ENCODE assay signal across 9 cellular contexts in genomic region chr1:61743716-61744620, GRCh38. TPM values are rescaled to one million over a fixed set of nuclear protein-coding genes. Genes with fewer than 3 reads are reported as not detected.
DNase-seq lines count a peak whose midpoint lies in the region; ATAC-seq and TF ChIP-seq lines count a peak whose summit lies in the region.
"Had no signal": no experiment of that assay in that cellular context is flagged by ENCODE, and none has a peak within 500 bp of the region (broad histone marks: within the 10 kb centered on the region; RNA-seq: fewer than 3 reads in every experiment).

No MANE protein-coding gene starts in this region.

- CTCF ChIA-PET in CD8-positive, alpha-beta T cell (lab: Charles Lee) = interaction anchor here (1.6 kb wide), 1 partner anchor 58 kb away, joined by 3 read pairs; no protein-coding TSS in a partner anchor

- no peak overlapping the region for H3K27ac ChIP-seq in CD8-positive, alpha-beta T cell (ENCODE audit: low read depth, low read length)
- H3K27ac ChIP-seq in cingulate gyrus (ENCODE audit: low read depth, low read length) = peak overlapping the region; percentile 92

- ATAC-seq in CD8-positive, alpha-beta T cell = no peak
- ATAC-seq in natural killer cell (no peak), HG02571 (IDR thresholded peaks at IDR 0.05; ENCODE audit: unreplicated experiment) (no peak), GM18858 (IDR thresholded peaks at IDR 0.05; ENCODE audit: unreplicated experiment) (no peak)

- peak overlapping the region; percentile 76 for H3K27ac Mint-ChIP-seq in CD8-positive, alpha-beta T cell
- H3K27ac Mint-ChIP-seq in natural killer cell = peak overlapping the region; percentile 23 to 47

- H3K4me3 Mint-ChIP-seq in CD8-positive, alpha-beta T cell = peak overlapping the region; percentile 78
- peak overlapping the region; percentile 81 for H3K4me3 Mint-ChIP-seq in natural killer cell

- H3K4me3 ChIP-seq in CD8-positive, alpha-beta T cell (ENCODE audit: low read depth, low read length) = no peak overlapping the region
- H3K4me3 ChIP-seq in LNCaP clone FGC (ENCODE audit: low read depth, low read length) = peak overlapping the region; percentile 73

- H3K4me1 Mint-ChIP-seq in CD8-positive, alpha-beta T cell (ENCODE audit: low read depth) = peaks cover 35% of the 10 kb centered on the region
- peaks cover 14 to 17% of the 10 kb centered on the region in 2 donors for H3K4me1 Mint-ChIP-seq in natural killer cell

- H3K27me3 Mint-ChIP-seq in CD8-positive, alpha-beta T cell (ENCODE audit: low read depth) = no peaks in the 10 kb centered on the region
- H3K27me3 Mint-ChIP-seq in natural killer cell (ENCODE audit: low read depth in 2 of 2) = no peaks in the 10 kb centered on the region

- POLR2A ChIA-PET in CD8-positive, alpha-beta T cell (lab: Charles Lee) = interaction anchor here (1.1 kb wide), 1 partner anchor 19 kb away, joined by 4 read pairs; no protein-coding TSS in a partner anchor

- DNase-seq in CD8-positive, alpha-beta T cell = no peak
- DNase-seq in LNCaP clone FGC (ENCODE audit: low read depth) (no peak), natural killer cell (no peak), cerebellar nuclear complex (lab: John Stamatoyannopoulos, UW) (no peak), dedifferentiated amniotic fluid mesenchymal stem cell (ENCODE audit: extremely low spot score) (no peak)
- DNase-seq: MV-4-11 had no signal

- H3K36me3 ChIP-seq in CD8-positive, alpha-beta T cell (ENCODE audit: insufficient read depth, low read length) = no peaks in the 10 kb centered on the region

- TF ChIP-seq CTCF in CD8-positive, alpha-beta T cell (IDR thresholded peaks at IDR 0.05) = no peak
- TF ChIP-seq CTCF in LNCaP clone FGC (IDR thresholded peaks at IDR 0.05; ENCODE audit: control insufficient read depth, extremely low read depth, insufficient read depth) (no peak), natural killer cell (IDR thresholded peaks at IDR 0.05) (no peak)

- H3K27me3 ChIP-seq in CD8-positive, alpha-beta T cell (ENCODE audit: insufficient read depth, low read length) = no peaks in the 10 kb centered on the region

- peaks cover 7% of the 10 kb centered on the region for H3K4me1 ChIP-seq in CD8-positive, alpha-beta T cell (ENCODE audit: insufficient read depth, low read length)

- H3K9me3 Mint-ChIP-seq in CD8-positive, alpha-beta T cell = no peaks in the 10 kb centered on the region
- no peaks in the 10 kb centered on the region for H3K9me3 Mint-ChIP-seq in natural killer cell

- peaks cover 4% of the 10 kb centered on the region for H3K36me3 Mint-ChIP-seq in CD8-positive, alpha-beta T cell
- H3K36me3 Mint-ChIP-seq in natural killer cell = no peaks in the 10 kb centered on the region

- intact Hi-C loops in CD8-positive, alpha-beta T cell (cut with DNase I, micrococcal nuclease) = loop anchor here (2.0 to 10.0 kb wide), 4 partner anchors 38 to 1851 kb away; partner anchors contain the start of gene PGM1 (in 1 of the 2)
- intact Hi-C loops in natural killer cell (cut with micrococcal nuclease) = no loop called here

- H3K9me3 ChIP-seq in CD8-positive, alpha-beta T cell (ENCODE audit: low read length) = no peaks in the 10 kb centered on the region

RNA-seq across cellular contexts. Expression of gene PATJ, which starts 1.7 kb away (rescaled TPM):
- 10 to 100 TPM; 33.7 to 35.4 TPM for total RNA-seq in CD8-positive, alpha-beta T cell
- total RNA-seq in natural killer cell = 10 to 100 TPM; 15.0 to 18.5 (median 16.7) TPM

RNA-seq across cellular contexts. Expression of gene TM2D1, which starts 19.0 kb away (rescaled TPM):
- total RNA-seq in CD8-positive, alpha-beta T cell = 10 to 100 TPM; 12.7 to 14.8 TPM
- total RNA-seq in natural killer cell = 10 to 100 TPM; 24.7 to 34.2 (median 26.4) TPM
